19 cellular contexts compared by ENCODE assay signal in the genomic region with DNA sequence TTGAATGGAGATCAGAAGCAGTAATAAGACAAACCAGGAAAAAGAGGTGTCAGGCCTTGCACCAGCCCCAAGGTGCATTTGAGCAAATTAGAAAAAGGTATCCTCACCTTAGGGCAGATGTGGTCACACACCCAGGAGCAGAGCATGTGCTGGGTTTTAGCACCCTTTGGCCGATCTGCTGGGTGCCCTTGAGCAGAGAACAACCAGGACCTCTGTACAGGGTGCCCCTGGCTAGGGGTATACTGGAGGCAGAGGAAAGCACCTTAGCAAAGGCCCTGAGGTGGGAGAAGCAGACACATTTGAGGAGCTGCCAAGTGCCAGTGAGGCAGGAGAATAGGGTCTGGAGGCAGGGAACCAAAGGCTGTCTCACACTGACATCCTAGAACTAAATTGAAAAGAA.
"Had no signal": no experiment of that assay in that cellular context is flagged by ENCODE, and none has a peak within 500 bp of the region (broad histone marks: within the 10 kb centered on the region; RNA-seq: fewer than 3 reads in every experiment).

No MANE protein-coding gene starts in this region.

- H3K27me3 ChIP-seq: ascending aorta, right atrium auricular region had no signal

- H3K9me3 ChIP-seq: ascending aorta, right atrium auricular region, thoracic aorta had no signal

- H3K4me1 Mint-ChIP-seq: activated T-helper 17 cell treated with anti-CD3 and anti-CD28 coated beads, Interleukin-2, amount 50 U/mL, for 72 hours; immature natural killer cell; naive B cell had no signal

- H3K9me3 Mint-ChIP-seq: activated T-helper 17 cell treated with anti-CD3 and anti-CD28 coated beads, Interleukin-2, amount 50 U/mL, for 72 hours; immature natural killer cell; naive B cell; stimulated activated naive CD8-positive, alpha-beta T cell treated with anti-CD3 and anti-CD28 coated beads, Interleukin-15, Interleukin-2, amounts not matched to agents 100 ng/mL and 50 ng/mL, for 24 hours had no signal

- H3K27ac Mint-ChIP-seq: activated T-helper 17 cell treated with anti-CD3 and anti-CD28 coated beads, Interleukin-2, amount 50 U/mL, for 72 hours; immature natural killer cell; progenitor cell of endocrine pancreas; stimulated activated naive CD8-positive, alpha-beta T cell treated with anti-CD3 and anti-CD28 coated beads, Interleukin-15, Interleukin-2, amounts not matched to agents 100 ng/mL and 50 ng/mL, for 24 hours had no signal

- H3K4me1 ChIP-seq: ascending aorta had no signal

- H3K27ac ChIP-seq: ascending aorta, coronary artery, right atrium auricular region, thoracic aorta had no signal

- H3K36me3 ChIP-seq: ascending aorta, right atrium auricular region, thoracic aorta had no signal

- H3K4me3 Mint-ChIP-seq: activated T-helper 17 cell treated with anti-CD3 and anti-CD28 coated beads, Interleukin-2, amount 50 U/mL, for 72 hours; immature natural killer cell; naive B cell; stimulated activated naive CD8-positive, alpha-beta T cell treated with anti-CD3 and anti-CD28 coated beads, Interleukin-15, Interleukin-2, amounts not matched to agents 100 ng/mL and 50 ng/mL, for 24 hours had no signal

- H3K27me3 Mint-ChIP-seq: activated T-helper 17 cell treated with anti-CD3 and anti-CD28 coated beads, Interleukin-2, amount 50 U/mL, for 72 hours; progenitor cell of endocrine pancreas; stimulated activated naive CD8-positive, alpha-beta T cell treated with anti-CD3 and anti-CD28 coated beads, Interleukin-15, Interleukin-2, amounts not matched to agents 100 ng/mL and 50 ng/mL, for 24 hours had no signal

- H3K36me3 Mint-ChIP-seq: immature natural killer cell, naive B cell had no signal

- ATAC-seq: activated T-helper 17 cell treated with anti-CD3 and anti-CD28 coated beads, Interleukin-2, amount 50 U/mL, for 72 hours; left cardiac atrium; SK-N-SH treated with all-trans-retinoic acid at 6 μM for 48 hours had no signal

- DNase-seq: activated CD4-positive, alpha-beta T cell treated with anti-CD3 and anti-CD28 coated beads, Interleukin-2, amount 50 U/mL, for 48 hours; activated CD4-positive, CD25-positive, alpha-beta regulatory T cell treated with anti-CD3 and anti-CD28 coated beads, Interleukin-2, amount 50 U/mL, for 72 hours; activated naive CD4-positive, alpha-beta T cell treated with Interleukin-2 at 50 U/mL for 16 hours; central memory CD4-positive, alpha-beta T cell; effector CD8-positive, alpha-beta T cell; foreskin fibroblast; immature natural killer cell; left cardiac atrium; naive B cell; T-helper 1 cell had no signal

- H3K4me3 ChIP-seq: coronary artery, right atrium auricular region, skin epidermis, thoracic aorta had no signal
